In genomic region chr13:44918323-44919102, GRCh38 we compare ENCODE assay signal across 8 cellular contexts.
DNase-seq lines count a peak whose midpoint lies in the region; ATAC-seq and TF ChIP-seq lines count a peak whose summit lies in the region.

No MANE protein-coding gene starts in this region.

- whole genome bisulfite sequencing in suprapubic skin: 11% methylated on average over 21 of the region's 26 CpGs

- DNase-seq in DMS153 treated with DMSO at 0.1 percent for 48 hours (lab: John Stamatoyannopoulos, UW; ENCODE audit: unreplicated experiment) (peak; percentile 92), SHP77 (lab: John Stamatoyannopoulos, UW) (peak; percentile 82 to 92), activated gamma-delta T cell (lab: John Stamatoyannopoulos, UW) (peak; percentile 62), germinal center (ENCODE audit: low spot score) (peak; percentile 70), suprapubic skin (ENCODE audit: low spot score in 2 of 2) (peak; percentile 94 to 95)

- peak; percentile 85 for ATAC-seq in GM21447 (IDR thresholded peaks at IDR 0.05; ENCODE audit: unreplicated experiment)

- peak overlapping the region; percentile 76 for H3K9ac ChIP-seq in HUES48 (ENCODE audit: low read depth, low read length)

- TF ChIP-seq CTCF in neutrophil (IDR thresholded peaks at IDR 0.05) (peak; percentile 52), suprapubic skin (IDR thresholded peaks at IDR 0.05) (peak; percentile 78 to 79)

- no peak for TF ChIP-seq EP300 in suprapubic skin (IDR thresholded peaks at IDR 0.05)

- peak in 1 of 2 donors; percentile 48 for TF ChIP-seq POLR2A in suprapubic skin (IDR thresholded peaks at IDR 0.05)

- peak overlapping the region; percentile 89 for H3K4me3 ChIP-seq in HUES48 (ENCODE audit: low read depth, low read length)
- peak overlapping the region; percentile 63 for H3K4me3 ChIP-seq in neutrophil (ENCODE audit: low read depth in 1 of 2, low read length in 1 of 2)
- H3K4me3 ChIP-seq in suprapubic skin: peak overlapping the region; percentile 49

- H3K36me3 ChIP-seq in HUES48 (ENCODE audit: control insufficient read depth, insufficient read depth, low read length) (no peaks in the 10 kb centered on the region), neutrophil (no peaks in the 10 kb centered on the region), suprapubic skin (no peaks in the 10 kb centered on the region)

- no peaks in the 10 kb centered on the region for H3K27me3 ChIP-seq in HUES48 (ENCODE audit: control insufficient read depth, insufficient read depth, low read length)
- H3K27me3 ChIP-seq in neutrophil: no peaks in the 10 kb centered on the region
- H3K27me3 ChIP-seq in suprapubic skin: no peaks in the 10 kb centered on the region

- peak overlapping the region; percentile 97 for H3K27ac ChIP-seq in HUES48 (ENCODE audit: low read depth, low read length)
- peak overlapping the region; percentile 79 for H3K27ac ChIP-seq in neutrophil
- H3K27ac ChIP-seq in suprapubic skin: peak overlapping the region; percentile 96

- 0 out of 2 replicates have a peak, but pooled peaks cover 9% of the 10 kb centered on the region for H3K4me1 ChIP-seq in HUES48 (ENCODE audit: control insufficient read depth, insufficient read depth, low read length)
- H3K4me1 ChIP-seq in neutrophil (ENCODE audit: control insufficient read depth in 1 of 2, insufficient read depth in 1 of 2, low read depth in 1 of 2, low read length in 1 of 2): peaks cover 8 to 15% of the 10 kb centered on the region in 2 experiments
- peaks cover 39% of the 10 kb centered on the region for H3K4me1 ChIP-seq in suprapubic skin

- H3K9me3 ChIP-seq in HUES48 (ENCODE audit: control insufficient read depth, insufficient read depth, low read length) (no peaks in the 10 kb centered on the region), neutrophil (no peaks in the 10 kb centered on the region), suprapubic skin (no peaks in the 10 kb centered on the region)

Comparison
In these comparisons a context has a peak if more than half of its experiments do, and no peak if none do; other contexts are left out.
1. Peak in every context shown above with its lines: DNase-seq, ATAC-seq, H3K4me3 ChIP-seq and H3K27ac ChIP-seq.